In the genomic region with DNA sequence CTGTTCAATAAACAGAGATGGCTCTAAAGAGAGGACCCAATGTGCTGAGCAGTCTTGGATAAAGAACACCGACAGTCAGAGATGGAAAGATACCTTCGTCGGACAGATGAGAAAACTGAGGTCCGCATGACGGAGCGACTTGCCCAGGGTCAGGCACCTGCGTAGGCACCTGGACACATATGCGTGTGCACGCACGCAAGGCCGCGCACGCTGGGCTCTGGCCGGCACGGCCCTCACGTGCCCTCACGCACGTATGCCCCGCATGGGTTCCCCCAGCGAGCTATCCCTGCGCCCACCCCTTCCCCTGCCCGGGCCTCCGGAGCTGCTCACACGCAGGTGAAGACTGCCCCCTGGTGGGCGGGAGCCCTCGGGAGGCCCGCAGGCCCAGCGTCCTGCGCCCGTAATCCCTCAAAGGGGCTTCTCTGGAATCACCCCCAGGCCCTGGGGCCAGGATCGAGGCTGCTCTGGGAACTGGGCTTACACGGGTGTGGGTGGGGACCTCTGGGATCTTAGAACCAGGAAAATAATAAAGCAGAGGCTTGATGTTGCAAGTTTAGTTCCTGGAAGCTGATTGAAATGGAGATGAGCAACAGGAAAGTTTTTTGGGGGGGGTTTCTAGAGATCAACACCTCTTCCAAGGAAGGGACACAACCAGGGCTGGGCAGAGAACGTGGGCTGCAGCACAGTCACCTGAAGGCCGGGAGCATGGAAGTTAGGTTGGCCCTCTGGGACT, we compare ENCODE assay signal across 8 cellular contexts.
DNase-seq lines count a peak whose midpoint lies in the region; ATAC-seq and TF ChIP-seq lines count a peak whose summit lies in the region.

No MANE protein-coding gene starts in this region.

- H3K27ac ChIP-seq in AG04450 (ENCODE audit: low read depth, low read length) (peak overlapping the region; percentile 2), Panc1 (ENCODE audit: low read length) (no peak overlapping the region)

- H3K9me3 ChIP-seq in AG04450 (ENCODE audit: control insufficient read depth, insufficient read depth, low read length) = no peaks in the 10 kb centered on the region
- 0 out of 2 replicates have a peak, but pooled peaks cover under 1% of the 10 kb centered on the region for H3K9me3 ChIP-seq in Panc1 (ENCODE audit: control insufficient read depth, insufficient read depth, low read depth, low read length)

- DNase-seq in AG04450 (ENCODE audit: low read depth, low spot score) = no peak
- no peak for DNase-seq in Panc1 (ENCODE audit: low read depth, low spot score)
- peak; percentile 87 for DNase-seq in activated effector memory CD4-positive, alpha-beta T cell treated with anti-CD3 and anti-CD28 coated beads, Interleukin-2, amount 50 U/mL, for 16 hours
- peak; percentile 47 for DNase-seq in fibroblast of villous mesenchyme (ENCODE audit: low read depth)
- peak; percentile 57 for DNase-seq in omental fat pad (ENCODE audit: low spot score)
- DNase-seq in superior temporal gyrus (ENCODE audit: extremely low spot score) = peak; percentile 78

- POLR2A ChIA-PET in AG04450 (lab: Yijun Ruan, JAX) = interaction anchor here (0.6 to 1.1 kb wide), 6 partner anchors 33 to 1075 kb away, joined by 3 to 5 read pairs (median 4); a partner anchor contains a TSS
- POLR2A ChIA-PET in Panc1 (lab: Charles Lee) = no interaction called here

- peak; percentile 89 for TF ChIP-seq CTCF in AG04450 (IDR thresholded peaks at IDR 0.05; ENCODE audit: low read depth, low read length)
- peak; percentile 91 for TF ChIP-seq CTCF in Panc1 (IDR thresholded peaks at IDR 0.05)
- TF ChIP-seq CTCF in fibroblast of villous mesenchyme (IDR thresholded peaks at IDR 0.05; ENCODE audit: insufficient read depth, low read depth, low read length) = peak; percentile 91
- TF ChIP-seq CTCF in omental fat pad (IDR thresholded peaks at IDR 0.05) = peak in 1 of 3 donors; percentile 64

- no TSS peak for BruUV-seq in Panc1 (replicated peaks; lab: Mats Ljungman, UMichigan)

- intact Hi-C loops in Panc1 (cut with micrococcal nuclease; ENCODE audit: unreplicated experiment) = no loop called here

- H3K36me3 ChIP-seq in Panc1 (ENCODE audit: control insufficient read depth, insufficient read depth, low read length) = no peaks in the 10 kb centered on the region

- H3K27me3 ChIP-seq in AG04450 (ENCODE audit: control insufficient read depth, insufficient read depth, low read length) = peaks cover 3% of the 10 kb centered on the region
- H3K27me3 ChIP-seq in Panc1 (ENCODE audit: control insufficient read depth, insufficient read depth, low read length) = peaks cover 5% of the 10 kb centered on the region; the same call in 1 of the 2 replicates

- H3K4me3 ChIP-seq in AG04450 (ENCODE audit: low read depth, low read length) (peak overlapping the region; percentile 41), Panc1 (ENCODE audit: low read depth in 2 of 2, low read length in 2 of 2) (no peak overlapping the region), fibroblast of villous mesenchyme (ENCODE audit: low read depth, low read length) (no peak overlapping the region)

- ATAC-seq in GM19397 (IDR thresholded peaks at IDR 0.05; ENCODE audit: unreplicated experiment) (peak; percentile 71), Panc1 (peak; percentile 87), omental fat pad (ENCODE audit: low FRiP score) (peak; percentile 73), GM21528 (IDR thresholded peaks at IDR 0.05; ENCODE audit: low FRiP score, unreplicated experiment) (no peak)

- CTCF ChIA-PET in AG04450 (lab: Charles Lee) = interaction anchor here (0.5 to 2.1 kb wide), 21 partner anchors 10 to 1102 kb away, joined by 3 to 6 read pairs (median 4); a partner anchor contains a TSS
- CTCF ChIA-PET in Panc1 (lab: Charles Lee) = no interaction called here

- H3K4me1 ChIP-seq in Panc1 (ENCODE audit: control insufficient read depth, insufficient read depth, low read length) = no peaks in the 10 kb centered on the region

- in situ Hi-C loops in Panc1 (cut with HindIII; ENCODE audit: low pct_unique_long_range_greater_than_20kb, low sequenced_read_pairs) = no loop called here

Comparison
In these comparisons a context has a peak if more than half of its experiments do, and no peak if none do; other contexts are left out.
1. DNase-seq: peak in activated effector memory CD4-positive, alpha-beta T cell treated with anti-CD3 and anti-CD28 coated beads, Interleukin-2, amount 50 U/mL, for 16 hours (single experiment), fibroblast of villous mesenchyme (single experiment), omental fat pad (single experiment) and superior temporal gyrus (single experiment); none in AG04450 (single experiment) and Panc1 (single experiment).